Comparison of ENCODE assay signal across 1 cellular context in the genomic region with DNA sequence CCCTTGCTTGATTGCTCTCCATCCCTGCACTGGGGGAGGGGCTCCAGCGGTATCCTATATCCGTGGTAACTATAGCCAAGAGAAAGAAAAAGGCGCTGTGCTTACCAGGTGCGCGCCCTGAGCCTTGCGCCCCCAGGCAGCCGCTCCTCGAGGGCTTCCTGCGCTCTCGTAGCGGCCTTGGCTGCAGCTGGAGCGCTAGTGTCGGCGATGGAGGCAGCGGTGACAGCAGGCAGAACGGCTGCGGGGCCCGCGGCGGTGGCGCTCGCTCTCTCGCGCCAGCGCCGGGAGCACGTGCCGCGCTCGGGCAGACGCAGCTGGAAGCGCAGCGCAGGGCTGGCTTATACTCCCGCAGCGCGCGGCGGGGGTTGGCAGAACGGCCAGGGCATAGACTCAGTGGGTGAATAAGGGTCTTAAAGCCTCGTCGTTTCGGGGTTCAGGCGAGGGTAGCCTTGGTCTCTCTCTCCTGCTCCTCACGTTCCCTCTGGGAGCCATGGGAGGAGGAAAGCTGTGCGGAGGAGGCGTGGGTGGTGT.
TF ChIP-seq lines count a peak whose summit lies in the region.

Gene GRM5 (minus strand): TSS at position 312 of the 531 bp plus-strand sequence. CDS start 18,110 bp downstream, outside the sequence.

TF ChIP-seq in WTC11, 78 proteins besides CTCF, POLR2A, EP300 and RAD21 (continued from another document):
- TF ChIP-seq, protein P1, sequence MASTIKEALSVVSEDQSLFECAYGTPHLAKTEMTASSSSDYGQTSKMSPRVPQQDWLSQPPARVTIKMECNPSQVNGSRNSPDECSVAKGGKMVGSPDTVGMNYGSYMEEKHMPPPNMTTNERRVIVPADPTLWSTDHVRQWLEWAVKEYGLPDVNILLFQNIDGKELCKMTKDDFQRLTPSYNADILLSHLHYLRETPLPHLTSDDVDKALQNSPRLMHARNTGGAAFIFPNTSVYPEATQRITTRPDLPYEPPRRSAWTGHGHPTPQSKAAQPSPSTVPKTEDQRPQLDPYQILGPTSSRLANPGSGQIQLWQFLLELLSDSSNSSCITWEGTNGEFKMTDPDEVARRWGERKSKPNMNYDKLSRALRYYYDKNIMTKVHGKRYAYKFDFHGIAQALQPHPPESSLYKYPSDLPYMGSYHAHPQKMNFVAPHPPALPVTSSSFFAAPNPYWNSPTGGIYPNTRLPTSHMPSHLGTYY (CRISPR knock-in tag; IDR thresholded peaks at IDR 0.05) = peak; percentile 12; the same call in 1 of the 2 replicates
- TF ChIP-seq NR2C2 (CRISPR knock-in tag; IDR thresholded peaks at IDR 0.05) = peak; percentile 29; the same call in 1 of the 2 replicates
- peak; percentile 54; the same call in 1 of the 2 replicates for TF ChIP-seq E2F5 (CRISPR knock-in tag; IDR thresholded peaks at IDR 0.05)
- TF ChIP-seq FOXP1 (CRISPR knock-in tag; IDR thresholded peaks at IDR 0.05; ENCODE audit: borderline replicate concordance) = peak; percentile 95
- TF ChIP-seq, protein P2, sequence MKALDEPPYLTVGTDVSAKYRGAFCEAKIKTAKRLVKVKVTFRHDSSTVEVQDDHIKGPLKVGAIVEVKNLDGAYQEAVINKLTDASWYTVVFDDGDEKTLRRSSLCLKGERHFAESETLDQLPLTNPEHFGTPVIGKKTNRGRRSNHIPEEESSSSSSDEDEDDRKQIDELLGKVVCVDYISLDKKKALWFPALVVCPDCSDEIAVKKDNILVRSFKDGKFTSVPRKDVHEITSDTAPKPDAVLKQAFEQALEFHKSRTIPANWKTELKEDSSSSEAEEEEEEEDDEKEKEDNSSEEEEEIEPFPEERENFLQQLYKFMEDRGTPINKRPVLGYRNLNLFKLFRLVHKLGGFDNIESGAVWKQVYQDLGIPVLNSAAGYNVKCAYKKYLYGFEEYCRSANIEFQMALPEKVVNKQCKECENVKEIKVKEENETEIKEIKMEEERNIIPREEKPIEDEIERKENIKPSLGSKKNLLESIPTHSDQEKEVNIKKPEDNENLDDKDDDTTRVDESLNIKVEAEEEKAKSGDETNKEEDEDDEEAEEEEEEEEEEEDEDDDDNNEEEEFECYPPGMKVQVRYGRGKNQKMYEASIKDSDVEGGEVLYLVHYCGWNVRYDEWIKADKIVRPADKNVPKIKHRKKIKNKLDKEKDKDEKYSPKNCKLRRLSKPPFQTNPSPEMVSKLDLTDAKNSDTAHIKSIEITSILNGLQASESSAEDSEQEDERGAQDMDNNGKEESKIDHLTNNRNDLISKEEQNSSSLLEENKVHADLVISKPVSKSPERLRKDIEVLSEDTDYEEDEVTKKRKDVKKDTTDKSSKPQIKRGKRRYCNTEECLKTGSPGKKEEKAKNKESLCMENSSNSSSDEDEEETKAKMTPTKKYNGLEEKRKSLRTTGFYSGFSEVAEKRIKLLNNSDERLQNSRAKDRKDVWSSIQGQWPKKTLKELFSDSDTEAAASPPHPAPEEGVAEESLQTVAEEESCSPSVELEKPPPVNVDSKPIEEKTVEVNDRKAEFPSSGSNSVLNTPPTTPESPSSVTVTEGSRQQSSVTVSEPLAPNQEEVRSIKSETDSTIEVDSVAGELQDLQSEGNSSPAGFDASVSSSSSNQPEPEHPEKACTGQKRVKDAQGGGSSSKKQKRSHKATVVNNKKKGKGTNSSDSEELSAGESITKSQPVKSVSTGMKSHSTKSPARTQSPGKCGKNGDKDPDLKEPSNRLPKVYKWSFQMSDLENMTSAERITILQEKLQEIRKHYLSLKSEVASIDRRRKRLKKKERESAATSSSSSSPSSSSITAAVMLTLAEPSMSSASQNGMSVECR (CRISPR knock-in tag; IDR thresholded peaks at IDR 0.05; ENCODE audit: borderline replicate concordance) = peak; percentile 81; the same call in 1 of the 2 replicates
- peak; percentile 67; the same call in 1 of the 2 replicates for TF ChIP-seq FOXP4 (CRISPR knock-in tag; IDR thresholded peaks at IDR 0.05)
- peak; percentile 53; the same call in 1 of the 2 replicates for TF ChIP-seq MYBL2 (CRISPR knock-in tag; IDR thresholded peaks at IDR 0.05)
- 0 out of 2 replicates have a peak, but pooled peaks have one; percentile 21 for TF ChIP-seq E2F4 (CRISPR knock-in tag; IDR thresholded peaks at IDR 0.05; ENCODE audit: borderline replicate concordance, low read depth)
- TF ChIP-seq ZNF512 (CRISPR knock-in tag; IDR thresholded peaks at IDR 0.05; ENCODE audit: borderline replicate concordance) = 0 out of 2 replicates have a peak, but pooled peaks have one; percentile 45
- TF ChIP-seq, protein P3, sequence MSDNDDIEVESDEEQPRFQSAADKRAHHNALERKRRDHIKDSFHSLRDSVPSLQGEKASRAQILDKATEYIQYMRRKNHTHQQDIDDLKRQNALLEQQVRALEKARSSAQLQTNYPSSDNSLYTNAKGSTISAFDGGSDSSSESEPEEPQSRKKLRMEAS (CRISPR knock-in tag; IDR thresholded peaks at IDR 0.05) = peak; percentile 97
- 0 out of 2 replicates have a peak, but pooled peaks have one; percentile 68 for TF ChIP-seq CREB1 (CRISPR knock-in tag; IDR thresholded peaks at IDR 0.05)
- peak; percentile 75 for TF ChIP-seq USF2 (CRISPR knock-in tag; IDR thresholded peaks at IDR 0.05)
- TF ChIP-seq TP53 (CRISPR knock-in tag; IDR thresholded peaks at IDR 0.05) = peak; percentile 89
TF ChIP-seq in WTC11: peak in this region for 25; not testable (repeated sequence) for 53.
